12 cellular contexts compared by ENCODE assay signal in the genomic region with DNA sequence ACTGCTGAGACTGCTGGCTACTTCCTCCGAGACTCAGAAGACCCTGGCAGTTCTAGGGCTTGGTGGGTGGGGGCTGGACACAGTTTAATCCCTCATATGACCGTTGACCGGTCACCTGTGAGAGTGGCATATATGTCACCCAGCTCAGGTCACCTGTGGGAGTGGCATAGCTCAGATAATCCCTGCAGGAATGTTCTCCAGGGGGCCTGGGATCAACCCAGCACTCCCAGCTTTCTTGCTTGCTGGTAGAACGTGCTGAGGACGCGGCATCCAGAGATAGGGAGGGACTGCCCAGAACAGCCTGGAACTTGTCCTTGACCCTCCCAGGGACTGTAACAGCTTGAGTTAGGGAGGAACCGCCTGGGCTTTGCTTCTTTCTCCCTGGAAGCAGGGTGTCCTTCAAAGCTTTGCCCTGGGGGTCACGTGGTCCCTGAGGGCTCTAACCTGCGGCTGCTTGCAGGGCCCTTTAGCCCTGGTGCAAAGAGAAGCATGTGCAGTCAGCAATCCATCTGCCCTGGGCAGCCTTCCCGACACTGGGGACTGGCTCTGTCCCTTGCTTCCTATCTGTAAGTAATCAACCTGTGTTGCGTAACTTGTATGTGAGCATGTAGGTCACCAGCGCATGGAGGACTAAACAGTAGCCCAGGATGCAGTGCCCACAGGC. TPM values are rescaled to one million over a fixed set of nuclear protein-coding genes. Genes with fewer than 3 reads are reported as not detected.
DNase-seq lines count a peak whose midpoint lies in the region; ATAC-seq and TF ChIP-seq lines count a peak whose summit lies in the region.
"Had no signal": no experiment of that assay in that cellular context is flagged by ENCODE, and none has a peak within 500 bp of the region (broad histone marks: within the 10 kb centered on the region; RNA-seq: fewer than 3 reads in every experiment).

No MANE protein-coding gene starts in this region.

- H3K27me3 Mint-ChIP-seq in chondrocyte (ENCODE audit: low read depth), result peaks cover 6% of the 10 kb centered on the region
- H3K27me3 Mint-ChIP-seq: activated CD8-positive, alpha-beta memory T cell treated with anti-CD3 and anti-CD28 coated beads, Interleukin-2, amount 10 ng/mL, durations not matched to agents 7 days and 5 days had no signal

- no peak overlapping the region for H4K8ac ChIP-seq in mesenchymal stem cell (ENCODE audit: low read length)

- peak overlapping the region; percentile 95 for H3K9ac ChIP-seq in mesenchymal stem cell (ENCODE audit: low read length)
- H3K9ac ChIP-seq: BLaER1 had no signal

- no peaks in the 10 kb centered on the region for H3K9me3 Mint-ChIP-seq in chondrocyte (ENCODE audit: low read depth)

- CTCF ChIA-PET in HEK293 (lab: Yijun Ruan, JAX), result no interaction called here

- peak overlapping the region; percentile 79; the same call in 1 of the 2 replicates for H3K4me3 ChIP-seq in ACC112 (ENCODE audit: low read depth, low read length)
- no peak overlapping the region for H3K4me3 ChIP-seq in HEK293 (ENCODE audit: low read depth, low read length)
- H3K4me3 ChIP-seq in mesenchymal stem cell (ENCODE audit: insufficient read depth in 1 of 2, low read depth in 1 of 2, low read length in 2 of 2), result peak overlapping the region in 1 of 2 experiments; percentile 90
- H3K4me3 ChIP-seq: BLaER1, GM12878 had no signal

- no peak overlapping the region for H4K91ac ChIP-seq in mesenchymal stem cell (ENCODE audit: low read length)

- H3K27ac Mint-ChIP-seq in chondrocyte (ENCODE audit: unreplicated experiment), result no peak overlapping the region
- H3K27ac Mint-ChIP-seq: activated CD8-positive, alpha-beta memory T cell treated with anti-CD3 and anti-CD28 coated beads, Interleukin-2, amount 10 ng/mL, durations not matched to agents 7 days and 5 days had no signal

- no peak overlapping the region for H2BK120ac ChIP-seq in mesenchymal stem cell (ENCODE audit: low read depth, low read length)

- ATAC-seq in GM21360 (IDR thresholded peaks at IDR 0.05; ENCODE audit: unreplicated experiment) (no peak), HG03565 (IDR thresholded peaks at IDR 0.05; ENCODE audit: unreplicated experiment) (no peak)
- ATAC-seq: activated CD8-positive, alpha-beta memory T cell treated with anti-CD3 and anti-CD28 coated beads, Interleukin-2, amount 10 ng/mL, durations not matched to agents 7 days and 5 days; GM12878 had no signal

- WGBS in mesenchymal stem cell, result 83% methylated on average over 12 of the region's 12 CpGs

- H3K27me3 ChIP-seq in ACC112 (ENCODE audit: insufficient read depth, low read length), result no peaks in the 10 kb centered on the region
- H3K27me3 ChIP-seq in mesenchymal stem cell (ENCODE audit: control insufficient read depth in 1 of 2, insufficient read depth in 1 of 2, low read length in 2 of 2), result no peaks in the 10 kb centered on the region
- H3K27me3 ChIP-seq: BLaER1 had no signal

- H3K4me1 ChIP-seq in ACC112 (ENCODE audit: control insufficient read depth, insufficient read depth, low read length, unreplicated experiment) (peaks cover 16% of the 10 kb centered on the region), HEK293 (ENCODE audit: control insufficient read depth, insufficient read depth, low read length) (no peaks in the 10 kb centered on the region), mesenchymal stem cell (ENCODE audit: control insufficient read depth, insufficient read depth, low read depth, low read length) (peaks cover 36% of the 10 kb centered on the region)

- peak; percentile 50 for DNase-seq in chondrocyte (ENCODE audit: low spot score)
- no peak for DNase-seq in mesenchymal stem cell
- no peak for DNase-seq in SIG-M5 (lab: John Stamatoyannopoulos, UW)
- DNase-seq in GF-D8 (lab: John Stamatoyannopoulos, UW), result no peak
- DNase-seq: activated CD8-positive, alpha-beta memory T cell treated with anti-CD3 and anti-CD28 coated beads, Interleukin-2, amount 10 ng/mL, durations not matched to agents 7 days and 5 days; Karpas-422 had no signal

- peaks cover 8% of the 10 kb centered on the region for H3K79me2 ChIP-seq in ACC112 (ENCODE audit: control insufficient read depth, insufficient read depth, low read length, unreplicated experiment)

- POLR2A ChIA-PET in HEK293 (lab: Yijun Ruan, JAX), result interaction anchor here (0.5 kb wide), 1 partner anchor 24 kb away, joined by 3 read pairs; no protein-coding TSS in a partner anchor

- H3K4me2 ChIP-seq in mesenchymal stem cell (ENCODE audit: low read length, poor library complexity, severe bottlenecking), result no peak overlapping the region
- H3K4me2 ChIP-seq: BLaER1 had no signal

- no peak overlapping the region for H2AK5ac ChIP-seq in mesenchymal stem cell (ENCODE audit: low read length, severe bottlenecking)

- no peak overlapping the region for H3K14ac ChIP-seq in mesenchymal stem cell (ENCODE audit: low read length in 2 of 2)

- H3K4ac ChIP-seq in mesenchymal stem cell (ENCODE audit: low read depth in 1 of 2, low read length in 2 of 2), result no peak overlapping the region

- H2BK5ac ChIP-seq in mesenchymal stem cell (ENCODE audit: low read depth, low read length, poor library complexity, severe bottlenecking), result no peak overlapping the region

- H3K9me3 ChIP-seq in HEK293 (ENCODE audit: control insufficient read depth, insufficient read depth, low read depth, low read length), result no peaks in the 10 kb centered on the region
- no peaks in the 10 kb centered on the region for H3K9me3 ChIP-seq in mesenchymal stem cell (ENCODE audit: control insufficient read depth, low read length)

- H2BK12ac ChIP-seq in mesenchymal stem cell (ENCODE audit: low read length in 2 of 2), result no peak overlapping the region

- no peaks in the 10 kb centered on the region for H3K36me3 ChIP-seq in ACC112 (ENCODE audit: insufficient read depth, low read length)
- H3K36me3 ChIP-seq in HEK293 (ENCODE audit: control insufficient read depth in 2 of 2, insufficient read depth in 1 of 2, low read length in 2 of 2), result no peaks in the 10 kb centered on the region
- peaks cover 0 to 31% of the 10 kb centered on the region in 2 experiments for H3K36me3 ChIP-seq in mesenchymal stem cell (ENCODE audit: control insufficient read depth in 1 of 2, insufficient read depth in 2 of 2, low read depth in 1 of 2, low read length in 2 of 2)
- H3K36me3 ChIP-seq: BLaER1 had no signal

- H3K27ac ChIP-seq in ACC112 (ENCODE audit: low read depth, low read length), result no peak overlapping the region
- no peak overlapping the region for H3K27ac ChIP-seq in HEK293 (ENCODE audit: extremely low read depth, low read depth, low read length)
- H3K27ac ChIP-seq in mesenchymal stem cell (ENCODE audit: low read length, poor library complexity, severe bottlenecking), result no peak overlapping the region
- H3K27ac ChIP-seq: BLaER1 had no signal

- H3K36me3 Mint-ChIP-seq in chondrocyte (ENCODE audit: low read depth), result no peaks in the 10 kb centered on the region
- H3K36me3 Mint-ChIP-seq: activated CD8-positive, alpha-beta memory T cell treated with anti-CD3 and anti-CD28 coated beads, Interleukin-2, amount 10 ng/mL, durations not matched to agents 7 days and 5 days had no signal

- no peaks in the 10 kb centered on the region for H3K4me1 Mint-ChIP-seq in chondrocyte (ENCODE audit: low read depth)

- no peak for TF ChIP-seq CTCF in HEK293 (tag by site-specific recombination; IDR thresholded peaks at IDR 0.05)
- TF ChIP-seq CTCF in chondrocyte (IDR thresholded peaks at IDR 0.05), result no peak

- no peak overlapping the region for H2AFZ ChIP-seq in ACC112 (ENCODE audit: low read length, unreplicated experiment)
- no peak overlapping the region for H2AFZ ChIP-seq in mesenchymal stem cell (ENCODE audit: low read depth, low read length)

- H3K79me1 ChIP-seq in mesenchymal stem cell (replicated peaks; ENCODE audit: low read length, poor library complexity, severe bottlenecking), result peaks cover 58% of the 10 kb centered on the region

- H3K4me3 Mint-ChIP-seq in chondrocyte (ENCODE audit: unreplicated experiment), result no peak overlapping the region

- H3K18ac ChIP-seq in mesenchymal stem cell (ENCODE audit: low read depth in 1 of 2, low read length in 2 of 2), result no peak overlapping the region

- H3K23ac ChIP-seq in mesenchymal stem cell (ENCODE audit: low read length in 2 of 2), result no peak overlapping the region

- no peak overlapping the region for H2BK15ac ChIP-seq in mesenchymal stem cell (ENCODE audit: low read depth, poor library complexity, severe bottlenecking)

TF ChIP-seq in HEK293, 187 proteins besides CTCF, POLR2A, EP300 and RAD21:
- peak; percentile 69 for TF ChIP-seq ZNF341 (tag by site-specific recombination; IDR thresholded peaks at IDR 0.05; ENCODE audit: low read depth)
- TF ChIP-seq KLF16 (tag by site-specific recombination; IDR thresholded peaks at IDR 0.05), result no peak

RNA-seq across cellular contexts. Expression of a gene that starts 55.3 kb away (rescaled TPM):
- total RNA-seq in chondrocyte, result 1.3 to 3.3 TPM (median 2.8 TPM) in 3 replicates
- polyA plus RNA-seq in mesenchymal stem cell (2013, experiment 1 of 2), result 1.0 TPM
- 1.2 TPM for polyA plus RNA-seq in mesenchymal stem cell (2013, experiment 2 of 2)

RNA-seq across cellular contexts. Expression of a gene that starts 55.6 kb away (rescaled TPM):
- not detected in 3 replicates for total RNA-seq in chondrocyte
- 0.03 TPM for polyA plus RNA-seq in mesenchymal stem cell (2013, experiment 1 of 2)
- polyA plus RNA-seq in mesenchymal stem cell (2013, experiment 2 of 2), result not detected
- total RNA-seq: activated CD8-positive, alpha-beta memory T cell treated with anti-CD3 and anti-CD28 coated beads, Interleukin-2, amount 10 ng/mL, durations not matched to agents 7 days and 5 days; GM12878 had no signal
- polyA plus RNA-seq: GM12878 had no signal
